19 cellular contexts compared by ENCODE assay signal in the genomic region with DNA sequence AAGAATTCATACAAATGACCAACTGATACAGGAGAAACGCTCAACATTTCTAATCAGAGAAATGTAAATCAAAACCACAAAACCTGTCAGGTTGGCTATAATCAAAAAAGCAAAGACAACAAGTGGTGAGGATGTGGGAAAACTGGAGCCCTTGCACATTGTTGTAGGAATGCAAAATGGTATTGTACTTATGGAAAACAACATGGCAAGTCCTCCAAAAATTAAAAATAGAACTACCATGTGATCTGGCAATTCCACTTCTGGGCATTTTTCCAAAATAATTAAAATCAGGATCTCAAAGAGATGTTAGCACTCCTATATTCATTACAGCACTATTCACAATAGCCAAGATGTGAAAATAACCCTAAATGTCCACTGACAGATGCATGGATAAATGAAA.
DNase-seq lines count a peak whose midpoint lies in the region; ATAC-seq and TF ChIP-seq lines count a peak whose summit lies in the region.
"Had no signal": no experiment of that assay in that cellular context is flagged by ENCODE, and none has a peak within 500 bp of the region (broad histone marks: within the 10 kb centered on the region; RNA-seq: fewer than 3 reads in every experiment).

No MANE protein-coding gene starts in this region.

- H3K79me2 ChIP-seq in neural progenitor cell (ENCODE audit: low read depth), result no peaks in the 10 kb centered on the region

- H3F3A ChIP-seq in neural progenitor cell (ENCODE audit: low read depth), result no peaks in the 10 kb centered on the region

- H3K4me1 ChIP-seq in neural progenitor cell, result no peaks in the 10 kb centered on the region
- H3K4me1 ChIP-seq: right lobe of liver, transverse colon had no signal

- no peaks in the 10 kb centered on the region for H3K27me3 ChIP-seq in neural progenitor cell
- H3K27me3 ChIP-seq: right lobe of liver, transverse colon had no signal

- no peak for ATAC-seq in left colon
- no peak for ATAC-seq in HG03108 (IDR thresholded peaks at IDR 0.05; ENCODE audit: unreplicated experiment)
- ATAC-seq: right lobe of liver; stimulated activated naive B cell treated with anti-CD40 and anti-IgM and Interleukin-4, amounts not matched to agents 10 μg/mL and 1 μg/mL and 100 μg/mL, for 72 hours had no signal

- no peak overlapping the region for H2AFZ ChIP-seq in neural progenitor cell (replicated peaks)
- H2AFZ ChIP-seq: GM23248 had no signal

- H3K9ac ChIP-seq in neural progenitor cell, result no peak overlapping the region
- H3K9ac ChIP-seq: GM23248 had no signal

- peaks cover 7% of the 10 kb centered on the region for H3K9me3 Mint-ChIP-seq in neural progenitor cell
- H3K9me3 Mint-ChIP-seq: CD4-positive, alpha-beta T cell had no signal

- peaks cover 29% of the 10 kb centered on the region for H3K36me3 Mint-ChIP-seq in neural progenitor cell

- no peak overlapping the region for H3K4me3 ChIP-seq in neural progenitor cell
- H3K4me3 ChIP-seq: GM23248, right lobe of liver, transverse colon had no signal

- intact Hi-C loops in left colon (cut with DNase I, micrococcal nuclease), result no loop called here

- no peaks in the 10 kb centered on the region for H4K20me1 ChIP-seq in neural progenitor cell (ENCODE audit: low read depth)

- no peaks in the 10 kb centered on the region for H3K4me1 Mint-ChIP-seq in neural progenitor cell
- H3K4me1 Mint-ChIP-seq: stimulated activated naive B cell treated with anti-CD40 and anti-IgM and Interleukin-4, amounts not matched to agents 10 μg/mL and 1 μg/mL and 100 μg/mL, for 72 hours had no signal

- H3K27me3 Mint-ChIP-seq in neural progenitor cell (ENCODE audit: insufficient read depth, low read depth), result no peaks in the 10 kb centered on the region
- H3K27me3 Mint-ChIP-seq: CD4-positive, alpha-beta T cell; stimulated activated naive B cell treated with anti-CD40 and anti-IgM and Interleukin-4, amounts not matched to agents 10 μg/mL and 1 μg/mL and 100 μg/mL, for 72 hours had no signal

- no peak overlapping the region for H3K4me2 ChIP-seq in neural progenitor cell

- DNase-seq in COR-L47 (lab: John Stamatoyannopoulos, UW) (peak; percentile 77), NCI-H2081 treated with DMSO at 0.1 percent for 48 hours (lab: John Stamatoyannopoulos, UW) (peak; percentile 39), amniotic epithelial cell (ENCODE audit: low read depth) (peak; percentile 2), fibroblast of peridontal ligament (ENCODE audit: extremely low read depth) (peak; percentile 17), left colon (no peak), neural progenitor cell (ENCODE audit: low spot score) (no peak), H4 (ENCODE audit: low spot score) (no peak)
- DNase-seq: activated CD4-positive, alpha-beta T cell treated with anti-CD3 and anti-CD28 coated beads for 48 hours; activated CD8-positive, alpha-beta memory T cell treated with anti-CD3 and anti-CD28 coated beads, Interleukin-2, amount 50 U/mL, for 4 hours; activated effector memory CD4-positive, alpha-beta T cell treated with Interleukin-2 at 50 U/mL for 16 hours; amniotic stem cell; CD4-positive, alpha-beta T cell; DND-41; GM23248; MV-4-11; right lobe of liver; stimulated activated naive B cell treated with anti-CD40 and anti-IgM and Interleukin-4, amounts not matched to agents 10 μg/mL and 1 μg/mL and 100 μg/mL, for 72 hours; transverse colon had no signal

- no peak overlapping the region for H3K27ac Mint-ChIP-seq in neural progenitor cell
- H3K27ac Mint-ChIP-seq: CD4-positive, alpha-beta T cell; stimulated activated naive B cell treated with anti-CD40 and anti-IgM and Interleukin-4, amounts not matched to agents 10 μg/mL and 1 μg/mL and 100 μg/mL, for 72 hours had no signal

- no peaks in the 10 kb centered on the region for H3K9me3 ChIP-seq in neural progenitor cell (ENCODE audit: low read depth)
- H3K9me3 ChIP-seq: right lobe of liver, transverse colon had no signal

- H3K36me3 ChIP-seq in neural progenitor cell, result no peaks in the 10 kb centered on the region
- H3K36me3 ChIP-seq: right lobe of liver had no signal

- TF ChIP-seq CTCF in neural progenitor cell (IDR thresholded peaks at IDR 0.05), result no peak

- H3K4me3 Mint-ChIP-seq in neural progenitor cell, result no peak overlapping the region
- H3K4me3 Mint-ChIP-seq: CD4-positive, alpha-beta T cell; stimulated activated naive B cell treated with anti-CD40 and anti-IgM and Interleukin-4, amounts not matched to agents 10 μg/mL and 1 μg/mL and 100 μg/mL, for 72 hours had no signal

- no peak overlapping the region for H3K27ac ChIP-seq in neural progenitor cell
- H3K27ac ChIP-seq: GM23248, right lobe of liver, transverse colon had no signal

Comparison
In these comparisons a context has a peak if more than half of its experiments do, and no peak if none do; other contexts are left out.
1. DNase-seq: peak in COR-L47 (single experiment), NCI-H2081 treated with DMSO at 0.1 percent for 48 hours (single experiment), amniotic epithelial cell (single experiment) and fibroblast of peridontal ligament (single experiment); none in left colon (0 of 2), neural progenitor cell (single experiment) and H4 (single experiment).